16 cellular contexts compared by ENCODE assay signal in genomic region chr10:111151595-111151994, GRCh38.
"Had no signal": no experiment of that assay in that cellular context is flagged by ENCODE, and none has a peak within 500 bp of the region (broad histone marks: within the 10 kb centered on the region; RNA-seq: fewer than 3 reads in every experiment).

No MANE protein-coding gene starts in this region.

- ATAC-seq: activated CD8-positive, alpha-beta memory T cell treated with anti-CD3 and anti-CD28 coated beads, Interleukin-2, amount 10 ng/mL, durations not matched to agents 7 days and 5 days; naive thymus-derived CD4-positive, alpha-beta T cell had no signal

- H3K9me3 ChIP-seq: neutrophil, pancreas, upper lobe of right lung had no signal

- H3K27me3 ChIP-seq: neutrophil, pancreas, upper lobe of right lung had no signal

- H3K4me1 ChIP-seq: pancreas, upper lobe of right lung had no signal

- H3K36me3 Mint-ChIP-seq: activated CD8-positive, alpha-beta memory T cell treated with anti-CD3 and anti-CD28 coated beads, Interleukin-2, amount 10 ng/mL, durations not matched to agents 7 days and 5 days; activated naive CD8-positive, alpha-beta T cell; naive thymus-derived CD4-positive, alpha-beta T cell had no signal

- H3K4me3 Mint-ChIP-seq: activated B cell treated with CpG ODN at 0.5 μM for 24 hours; activated CD4-positive, alpha-beta memory T cell treated with anti-CD3 and anti-CD28 coated beads, Interleukin-2, amount 10 ng/mL, durations not matched to agents 7 days and 5 days; activated CD8-positive, alpha-beta memory T cell treated with anti-CD3 and anti-CD28 coated beads, Interleukin-2, amount 10 ng/mL, durations not matched to agents 7 days and 5 days; activated naive CD8-positive, alpha-beta T cell; naive thymus-derived CD4-positive, alpha-beta T cell had no signal

- H3K4me3 ChIP-seq: pancreas, upper lobe of right lung had no signal

- H3K9me3 Mint-ChIP-seq: activated B cell treated with CpG ODN at 0.5 μM for 24 hours; activated CD4-positive, alpha-beta memory T cell treated with anti-CD3 and anti-CD28 coated beads, Interleukin-2, amount 10 ng/mL, durations not matched to agents 7 days and 5 days had no signal

- H3K36me3 ChIP-seq: neutrophil, pancreas, upper lobe of right lung had no signal

- DNase-seq: activated B cell treated with CpG ODN at 0.5 μM for 24 hours; activated CD4-positive, alpha-beta memory T cell treated with anti-CD3 and anti-CD28 coated beads, Interleukin-2, amount 10 ng/mL, durations not matched to agents 7 days and 5 days; activated CD4-positive, alpha-beta T cell treated with anti-CD3 and anti-CD28 coated beads for 48 hours; activated CD8-positive, alpha-beta memory T cell treated with anti-CD3 and anti-CD28 coated beads, Interleukin-2, amount 10 ng/mL, durations not matched to agents 7 days and 5 days; dermis blood vessel endothelial cell; effector memory CD4-positive, alpha-beta T cell; mesenchymal stem cell; naive thymus-derived CD4-positive, alpha-beta T cell; pancreas; stimulated activated CD4-positive, alpha-beta T cell treated with anti-CD3 and anti-CD28 coated beads, Interleukin-12 subunit alpha, Interleukin-12 subunit beta, amount 100 ng/mL, for 4 hours; stimulated activated CD4-positive, alpha-beta T cell treated with anti-CD3 and anti-CD28 coated beads, Interleukin-1b, Interleukin-23, amount 100 ng/mL, for 48 hours; stimulated activated CD8-positive, alpha-beta memory T cell treated with anti-CD3 and anti-CD28 coated beads, Interleukin-4, amount 100 ng/mL, for 48 hours; stimulated activated naive CD4-positive, alpha-beta T cell; upper lobe of right lung had no signal

- H3K27ac Mint-ChIP-seq: activated B cell treated with CpG ODN at 0.5 μM for 24 hours; activated CD4-positive, alpha-beta memory T cell treated with anti-CD3 and anti-CD28 coated beads, Interleukin-2, amount 10 ng/mL, durations not matched to agents 7 days and 5 days; activated CD8-positive, alpha-beta memory T cell treated with anti-CD3 and anti-CD28 coated beads, Interleukin-2, amount 10 ng/mL, durations not matched to agents 7 days and 5 days; activated naive CD8-positive, alpha-beta T cell had no signal

- H3K4me1 Mint-ChIP-seq: activated B cell treated with CpG ODN at 0.5 μM for 24 hours had no signal
